ENCODE assay signal across 8 cellular contexts in genomic region chr1:248873409-248873992, GRCh38.
A peak's percentile ranks its signal among the peaks of the same experiment; 100 is the strongest.
DNase-seq lines count a peak whose midpoint lies in the region; ATAC-seq and TF ChIP-seq lines count a peak whose summit lies in the region.

No MANE protein-coding gene starts in this region.

- DNase-seq in D341Med (ENCODE audit: low spot score) (peak; percentile 94), HuH-7.5 (ENCODE audit: low spot score) (peak; percentile 60), activated T-cell treated with anti-CD3 and anti-CD28 coated beads for 4 hours (peak; percentile 92), erythroblast (lab: John Stamatoyannopoulos, UW) (peak; percentile 97 to 99)
- DNase-seq in stimulated activated CD8-positive, alpha-beta memory T cell treated with anti-CD3 and anti-CD28 coated beads, Interleukin-4, amount 100 ng/mL, for 4 hours (ENCODE audit: low read depth in 2 of 2, low spot score in 1 of 2) = peak; percentile 76 to 92

- peak overlapping the region; percentile 68 for H3K27ac ChIP-seq in OCI-LY3 (ENCODE audit: low read length)
- peak overlapping the region; percentile 96 for H3K27ac ChIP-seq in mucosa of rectum (ENCODE audit: low read depth in 2 of 2, low read length in 2 of 2)

- H3K4me3 ChIP-seq in OCI-LY3 (ENCODE audit: low read length) (peak overlapping the region; percentile 86), mucosa of rectum (ENCODE audit: low read length in 2 of 2) (peak overlapping the region; percentile 67 to 84)

- peak overlapping the region; percentile 75 for H3K4me2 ChIP-seq in OCI-LY3 (ENCODE audit: low read length)

- H3K36me3 ChIP-seq in OCI-LY3 (replicated peaks; ENCODE audit: low read depth, low read length) (no peaks in the 10 kb centered on the region), mucosa of rectum (ENCODE audit: control insufficient read depth in 2 of 2, insufficient read depth in 2 of 2, low read length in 2 of 2) (no peaks in the 10 kb centered on the region)

- H2AFZ ChIP-seq in OCI-LY3 (ENCODE audit: low read depth, low read length) = peak overlapping the region; percentile 92

- no peak for TF ChIP-seq CTCF in OCI-LY3 (IDR thresholded peaks at IDR 0.05; ENCODE audit: low read depth, low read length)

- H3K9me3 ChIP-seq in OCI-LY3 (ENCODE audit: insufficient read depth, low read length) (no peaks in the 10 kb centered on the region), mucosa of rectum (ENCODE audit: control insufficient read depth in 2 of 2, low read length in 2 of 2) (no peaks in the 10 kb centered on the region)

- H4K20me1 ChIP-seq in OCI-LY3 (ENCODE audit: insufficient read depth, low read length) = no peaks in the 10 kb centered on the region

- H3K9ac ChIP-seq in OCI-LY3 (ENCODE audit: low read length) (peak overlapping the region; percentile 69), mucosa of rectum (ENCODE audit: low read depth in 1 of 2, low read length in 2 of 2) (peak overlapping the region; percentile 89 to 90)

- ATAC-seq in GM21528 (IDR thresholded peaks at IDR 0.05; ENCODE audit: low FRiP score, unreplicated experiment) = peak; percentile 82

- H3K27me3 ChIP-seq in OCI-LY3 (ENCODE audit: low read depth, low read length) = no peaks in the 10 kb centered on the region
- no peaks in the 10 kb centered on the region for H3K27me3 ChIP-seq in mucosa of rectum (ENCODE audit: control insufficient read depth in 2 of 2, insufficient read depth in 2 of 2, low read length in 2 of 2)

- TF ChIP-seq POLR2A in erythroblast (IDR thresholded peaks at IDR 0.05; ENCODE audit: low read length) = peak; percentile 89

- H3K4me1 ChIP-seq in OCI-LY3 (ENCODE audit: low read length) (peaks cover 11% of the 10 kb centered on the region), mucosa of rectum (ENCODE audit: control insufficient read depth in 2 of 2, insufficient read depth in 2 of 2, low read length in 2 of 2) (peaks cover 0 to 2% of the 10 kb centered on the region in 2 donors)

- H3K79me2 ChIP-seq in OCI-LY3 (ENCODE audit: low read length) = no peaks in the 10 kb centered on the region

Comparison
In these comparisons a context has a peak if more than half of its experiments do, and no peak if none do; other contexts are left out.
1. Peak in every context shown above with its lines: DNase-seq, ATAC-seq, H3K4me3 ChIP-seq and H3K27ac ChIP-seq.